Comparison of ENCODE assay signal across 24 cellular contexts in the genomic region with DNA sequence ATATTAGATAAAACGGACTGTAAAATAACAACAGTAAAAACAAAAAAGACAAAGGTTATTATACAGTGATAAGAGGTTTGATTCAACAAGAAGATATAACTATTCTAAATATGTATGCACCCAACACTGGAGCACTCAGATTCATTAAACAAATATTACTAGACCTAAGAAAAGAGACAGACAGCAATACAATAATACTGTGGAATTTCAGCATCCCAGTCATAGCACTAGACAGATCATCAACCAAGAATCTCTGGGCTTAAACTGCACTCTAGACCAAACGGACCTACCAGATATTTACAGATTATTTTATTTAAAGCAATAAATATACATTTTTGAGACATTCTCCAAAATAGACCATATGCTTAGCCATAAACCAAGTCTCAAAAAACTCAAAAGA.
"Had no signal": no experiment of that assay in that cellular context is flagged by ENCODE, and none has a peak within 500 bp of the region (broad histone marks: within the 10 kb centered on the region; RNA-seq: fewer than 3 reads in every experiment).

No MANE protein-coding gene starts in this region.

- H3K27me3 ChIP-seq: left lung, ovary, right atrium auricular region, right lobe of liver, stomach, testis, thyroid gland, transverse colon, upper lobe of left lung, vagina had no signal

- H3K9me3 ChIP-seq: ovary, testis, thyroid gland, vagina had no signal

- H3K36me3 ChIP-seq: left lung, ovary, right atrium auricular region, right lobe of liver, stomach, thyroid gland, transverse colon, upper lobe of left lung, vagina had no signal

- DNase-seq: hippocampal formation; immature natural killer cell; kidney; left colon; left lung; mesendoderm; naive thymus-derived CD4-positive, alpha-beta T cell; ovary; right lobe of liver; stimulated activated CD4-positive, alpha-beta T cell treated with anti-CD3 and anti-CD28 coated beads, Interleukin-12 subunit alpha, Interleukin-12 subunit beta, amount 100 ng/mL, for 4 hours; stimulated activated CD4-positive, alpha-beta T cell treated with anti-CD3 and anti-CD28 coated beads, Interleukin-15, amount 100 ng/mL, for 24 hours; stimulated activated CD4-positive, alpha-beta T cell treated with anti-CD3 and anti-CD28 coated beads, Interleukin-2, amount 100 ng/mL, for 24 hours; stimulated activated CD4-positive, alpha-beta T cell treated with anti-CD3 and anti-CD28 coated beads, Interleukin-4, amount 100 ng/mL, for 1 hour; stimulated activated naive B cell treated with anti-CD40 and anti-IgM and Interleukin-4, amounts not matched to agents 10 μg/mL and 1 μg/mL and 100 μg/mL, for 72 hours; stimulated activated naive CD8-positive, alpha-beta T cell treated with anti-CD3 and anti-CD28 coated beads, Interleukin-15, Interleukin-2, amounts not matched to agents 100 U/mL and 50 U/mL, for 24 hours; stomach; testis; thyroid gland; transverse colon; upper lobe of left lung had no signal

- H3K4me1 ChIP-seq: left lung, right atrium auricular region, right lobe of liver, stomach, testis, thyroid gland, transverse colon, upper lobe of left lung, vagina had no signal

- H3K27ac ChIP-seq: left lung, ovary, right atrium auricular region, right lobe of liver, skin epidermis, stomach, testis, thyroid gland, transverse colon, upper lobe of left lung, vagina had no signal

- H3K4me3 ChIP-seq: left lung, lung, ovary, right atrium auricular region, right lobe of liver, skin epidermis, stomach, testis, thyroid gland, transverse colon, upper lobe of left lung, vagina had no signal
